ENCODE assay signal across 11 cellular contexts in the genomic region with DNA sequence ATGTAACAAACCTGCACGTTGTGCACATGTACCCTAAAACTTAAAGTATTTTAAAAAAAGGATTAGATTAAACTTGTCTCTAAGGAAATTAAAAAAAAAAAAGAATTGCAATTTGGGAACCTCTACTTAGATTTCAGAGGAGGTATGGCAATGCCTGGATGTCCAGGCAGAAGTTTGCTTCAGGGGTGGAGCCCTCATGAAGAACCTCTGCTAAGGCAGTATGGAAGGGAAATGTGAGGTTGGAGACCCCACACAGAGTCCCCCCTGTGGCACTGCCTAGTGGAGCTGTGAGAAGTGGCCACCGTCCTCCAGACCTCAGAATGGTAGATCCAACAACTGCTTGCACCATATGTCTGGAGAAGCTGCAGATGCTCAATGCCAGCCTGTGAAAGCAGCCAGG.
"Had no signal": no experiment of that assay in that cellular context is flagged by ENCODE, and none has a peak within 500 bp of the region (broad histone marks: within the 10 kb centered on the region; RNA-seq: fewer than 3 reads in every experiment).

No MANE protein-coding gene starts in this region.

- H3K36me3 ChIP-seq: adrenal gland, cardiac muscle cell, esophagus squamous epithelium had no signal

- H3K4me1 ChIP-seq: adrenal gland, esophagus squamous epithelium had no signal

- H3K27me3 ChIP-seq: adrenal gland, cardiac muscle cell, esophagus squamous epithelium had no signal

- DNase-seq: activated CD4-positive, alpha-beta T cell treated with anti-CD3 and anti-CD28 coated beads, Interleukin-2, amount 50 U/mL, for 1 hour; activated naive CD4-positive, alpha-beta T cell treated with anti-CD3 and anti-CD28 coated beads, Interleukin-2, amount 50 U/mL, for 16 hours; activated T-cell treated with anti-CD3 and anti-CD28 coated beads, Interleukin-2, amount 50 U/mL, for 24 hours; adrenal gland; esophagus squamous epithelium; mesenchymal stem cell; natural killer cell; T-helper 9 cell had no signal

- H3K27ac ChIP-seq: adrenal gland, cardiac muscle cell, esophagus squamous epithelium had no signal

- ATAC-seq: activated CD4-positive, CD25-positive, alpha-beta regulatory T cell treated with anti-CD3 and anti-CD28 coated beads, Interleukin-2, amount 50 U/mL, for 24 hours; natural killer cell; stimulated activated effector memory CD8-positive, alpha-beta T cell treated with anti-CD3 and anti-CD28 coated beads, Interleukin-12 subunit alpha, Interleukin-12 subunit beta, amount 100 ng/mL, for 72 hours had no signal

- H3K4me3 ChIP-seq: adrenal gland, cardiac muscle cell, esophagus squamous epithelium had no signal

- H3K4me3 Mint-ChIP-seq: activated T-cell treated with anti-CD3 and anti-CD28 coated beads, Interleukin-2, amount 50 U/mL, for 24 hours; natural killer cell; stimulated activated effector memory CD8-positive, alpha-beta T cell treated with anti-CD3 and anti-CD28 coated beads, Interleukin-12 subunit alpha, Interleukin-12 subunit beta, amount 100 ng/mL, for 72 hours had no signal

- H3K4me1 Mint-ChIP-seq: natural killer cell; stimulated activated effector memory CD8-positive, alpha-beta T cell treated with anti-CD3 and anti-CD28 coated beads, Interleukin-12 subunit alpha, Interleukin-12 subunit beta, amount 100 ng/mL, for 72 hours had no signal

- H3K27ac Mint-ChIP-seq: activated T-cell treated with anti-CD3 and anti-CD28 coated beads, Interleukin-2, amount 50 U/mL, for 24 hours; natural killer cell; stimulated activated effector memory CD8-positive, alpha-beta T cell treated with anti-CD3 and anti-CD28 coated beads, Interleukin-12 subunit alpha, Interleukin-12 subunit beta, amount 100 ng/mL, for 72 hours had no signal

- H3K36me3 Mint-ChIP-seq: stimulated activated effector memory CD8-positive, alpha-beta T cell treated with anti-CD3 and anti-CD28 coated beads, Interleukin-12 subunit alpha, Interleukin-12 subunit beta, amount 100 ng/mL, for 72 hours had no signal
